In genomic region chr5:50653946-50654345, GRCh38 we compare ENCODE assay signal across 9 cellular contexts.
A peak's percentile ranks its signal among the peaks of the same experiment; 100 is the strongest.
DNase-seq lines count a peak whose midpoint lies in the region; ATAC-seq and TF ChIP-seq lines count a peak whose summit lies in the region.
"Had no signal": no experiment of that assay in that cellular context is flagged by ENCODE, and none has a peak within 500 bp of the region (broad histone marks: within the 10 kb centered on the region; RNA-seq: fewer than 3 reads in every experiment).

No MANE protein-coding gene starts in this region.

- H3K9me3 ChIP-seq in Loucy (ENCODE audit: insufficient read depth, low read depth, low read length): no peaks in the 10 kb centered on the region

- no peaks in the 10 kb centered on the region for H3K27me3 Mint-ChIP-seq in stimulated activated memory B cell treated with anti-CD40 and anti-IgM and Interleukin-4, amounts not matched to agents 10 μg/mL and 1 μg/mL and 100 μg/mL, for 72 hours

- no peak for TF ChIP-seq CTCF in Loucy (conservative IDR thresholded peaks at IDR 0.05; ENCODE audit: low read length)

- peak overlapping the region; percentile 43 for H3K4me2 ChIP-seq in Loucy (ENCODE audit: low read depth, low read length, poor library complexity, severe bottlenecking)

- peaks cover 33% of the 10 kb centered on the region for H3K4me1 ChIP-seq in Loucy (ENCODE audit: insufficient read depth, low read length, poor library complexity, severe bottlenecking)

- H3K27me3 ChIP-seq in Loucy (ENCODE audit: insufficient read depth, low read length, poor library complexity, severe bottlenecking): no peaks in the 10 kb centered on the region

- no peak for DNase-seq in NCI-H2029 treated with DMSO at 0.1 percent for 48 hours (lab: John Stamatoyannopoulos, UW)
- DNase-seq in activated CD4-positive, alpha-beta T cell treated with anti-CD3 and anti-CD28 coated beads, Interleukin-2, amount 50 U/mL, for 4 hours: no peak
- DNase-seq in HUDEP-2 (lab: John Stamatoyannopoulos, UW; ENCODE audit: unreplicated experiment in 76 of 76): no peak
- DNase-seq: amniotic stem cell had no signal

- peak overlapping the region; percentile 25 for H3K4me3 ChIP-seq in Loucy (ENCODE audit: low read length, poor library complexity, severe bottlenecking)

- H4K20me1 ChIP-seq in Loucy (ENCODE audit: insufficient read depth, low read length, poor library complexity, severe bottlenecking): no peaks in the 10 kb centered on the region

- no peaks in the 10 kb centered on the region for H3K9me2 ChIP-seq in Loucy (replicated peaks; ENCODE audit: low read depth, low read length)

- H3K27ac Mint-ChIP-seq in stimulated activated memory B cell treated with anti-CD40 and anti-IgM and Interleukin-4, amounts not matched to agents 10 μg/mL and 1 μg/mL and 100 μg/mL, for 72 hours: peak overlapping the region; percentile 86
- H3K27ac Mint-ChIP-seq: T-helper 2 cell treated with Interferon-gamma antibody and Interleukin-4, amounts not matched to agents 5 μg/mL and 100 μg/mL, for 36 hours had no signal

- no peak overlapping the region for H3K4me3 Mint-ChIP-seq in stimulated activated memory B cell treated with anti-CD40 and anti-IgM and Interleukin-4, amounts not matched to agents 10 μg/mL and 1 μg/mL and 100 μg/mL, for 72 hours
- H3K4me3 Mint-ChIP-seq: T-helper 2 cell treated with Interferon-gamma antibody and Interleukin-4, amounts not matched to agents 5 μg/mL and 100 μg/mL, for 36 hours had no signal

- ATAC-seq in GM19324 (IDR thresholded peaks at IDR 0.05; ENCODE audit: low FRiP score, unreplicated experiment) (peak; percentile 98), HG02870 (IDR thresholded peaks at IDR 0.05; ENCODE audit: unreplicated experiment) (peak; percentile 100)
- peak; percentile 98 for ATAC-seq in stimulated activated memory B cell treated with anti-CD40 and anti-IgM and Interleukin-4, amounts not matched to agents 10 μg/mL and 1 μg/mL and 100 μg/mL, for 72 hours

- peak overlapping the region; percentile 5 for H3K9ac ChIP-seq in Loucy (ENCODE audit: low read depth, low read length, poor library complexity, severe bottlenecking)

- H3K36me3 Mint-ChIP-seq in stimulated activated memory B cell treated with anti-CD40 and anti-IgM and Interleukin-4, amounts not matched to agents 10 μg/mL and 1 μg/mL and 100 μg/mL, for 72 hours: no peaks in the 10 kb centered on the region

- no peaks in the 10 kb centered on the region for H3K79me2 ChIP-seq in Loucy (ENCODE audit: insufficient read depth, low read length)

- H3K4me1 Mint-ChIP-seq in stimulated activated memory B cell treated with anti-CD40 and anti-IgM and Interleukin-4, amounts not matched to agents 10 μg/mL and 1 μg/mL and 100 μg/mL, for 72 hours: peaks cover 31% of the 10 kb centered on the region

- no peaks in the 10 kb centered on the region for H3K36me3 ChIP-seq in Loucy (ENCODE audit: insufficient read depth, low read length)

- no peaks in the 10 kb centered on the region for H3F3A ChIP-seq in Loucy (ENCODE audit: low read depth)

- peaks cover 7% of the 10 kb centered on the region for H3K9me3 Mint-ChIP-seq in stimulated activated memory B cell treated with anti-CD40 and anti-IgM and Interleukin-4, amounts not matched to agents 10 μg/mL and 1 μg/mL and 100 μg/mL, for 72 hours
- H3K9me3 Mint-ChIP-seq: T-helper 2 cell treated with Interferon-gamma antibody and Interleukin-4, amounts not matched to agents 5 μg/mL and 100 μg/mL, for 36 hours had no signal

- peak overlapping the region; percentile 42; the same call in 1 of the 2 replicates for H2AFZ ChIP-seq in Loucy (ENCODE audit: low read length)
